Comparison of ENCODE assay signal across 1 cellular context in the genomic region with DNA sequence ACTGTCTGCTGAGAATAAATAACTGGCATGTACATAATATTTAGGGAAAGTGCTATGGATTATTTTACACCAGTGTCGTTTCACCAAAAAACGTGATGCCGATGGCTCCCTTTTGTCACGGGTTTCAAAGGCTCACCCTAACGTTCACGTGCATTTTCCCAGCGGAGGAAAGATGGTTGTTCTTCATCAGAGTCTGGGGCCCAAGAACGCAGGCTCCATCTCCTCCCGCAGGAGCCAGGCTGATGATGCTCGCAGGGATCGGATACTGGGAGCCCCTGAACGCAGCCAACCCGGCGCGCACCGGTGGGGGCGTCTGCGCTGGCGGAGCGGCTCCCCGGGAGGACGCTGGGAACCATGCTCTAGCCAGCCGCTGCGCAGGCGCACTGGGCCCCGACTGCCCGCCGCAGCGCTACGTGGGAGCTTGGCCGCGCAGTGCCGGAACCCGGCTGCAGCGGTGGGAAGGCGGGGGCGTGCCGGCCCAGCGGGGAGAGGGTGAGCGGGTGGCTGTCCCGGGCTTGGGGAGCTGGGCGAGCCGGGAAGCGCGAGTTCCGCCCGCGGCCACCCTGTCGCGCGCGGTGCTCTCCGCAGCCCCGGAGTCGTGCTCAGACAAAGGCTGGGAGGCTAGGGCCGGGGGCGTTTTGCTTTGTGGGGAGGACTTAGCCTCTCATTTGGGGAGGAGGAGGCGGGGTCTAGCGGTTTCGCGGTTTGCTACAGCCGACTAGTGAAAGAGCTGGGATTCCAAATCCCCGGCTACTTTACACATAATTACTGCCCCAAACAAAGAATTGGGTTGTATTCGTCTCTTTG.
TF ChIP-seq lines count a peak whose summit lies in the region.

Gene ZFP69B (plus strand): TSS at position 793 of the 807 bp plus-strand sequence. CDS start 486 bp downstream, outside the sequence.

TF ChIP-seq in HepG2, 621 proteins besides CTCF, POLR2A, EP300 and RAD21 (continued from another document and continues in another):
- peak; percentile 42; the same call in 1 of the 2 replicates for TF ChIP-seq PRDM15 (CRISPR knock-in tag; IDR thresholded peaks at IDR 0.05)
- TF ChIP-seq ZNF547 (CRISPR knock-in tag; IDR thresholded peaks at IDR 0.05): peak; percentile 61; the same call in 1 of the 2 replicates
- TF ChIP-seq NFE2L1 (CRISPR knock-in tag; IDR thresholded peaks at IDR 0.05; ENCODE audit: borderline replicate concordance): no peak
- peak; percentile 82; the same call in 1 of the 2 replicates for TF ChIP-seq DNMT1 (CRISPR knock-in tag; IDR thresholded peaks at IDR 0.05)
- 0 out of 2 replicates have a peak, but pooled peaks have one; percentile 27 for TF ChIP-seq ZNF318 (CRISPR knock-in tag; IDR thresholded peaks at IDR 0.05)
- no peak for TF ChIP-seq ZNF256 (CRISPR knock-in tag; conservative IDR thresholded peaks at IDR 0.05)
- TF ChIP-seq ATF7-NPFF (CRISPR knock-in tag; IDR thresholded peaks at IDR 0.05; ENCODE audit: low read depth): peak; percentile 77
- TF ChIP-seq, protein P1, sequence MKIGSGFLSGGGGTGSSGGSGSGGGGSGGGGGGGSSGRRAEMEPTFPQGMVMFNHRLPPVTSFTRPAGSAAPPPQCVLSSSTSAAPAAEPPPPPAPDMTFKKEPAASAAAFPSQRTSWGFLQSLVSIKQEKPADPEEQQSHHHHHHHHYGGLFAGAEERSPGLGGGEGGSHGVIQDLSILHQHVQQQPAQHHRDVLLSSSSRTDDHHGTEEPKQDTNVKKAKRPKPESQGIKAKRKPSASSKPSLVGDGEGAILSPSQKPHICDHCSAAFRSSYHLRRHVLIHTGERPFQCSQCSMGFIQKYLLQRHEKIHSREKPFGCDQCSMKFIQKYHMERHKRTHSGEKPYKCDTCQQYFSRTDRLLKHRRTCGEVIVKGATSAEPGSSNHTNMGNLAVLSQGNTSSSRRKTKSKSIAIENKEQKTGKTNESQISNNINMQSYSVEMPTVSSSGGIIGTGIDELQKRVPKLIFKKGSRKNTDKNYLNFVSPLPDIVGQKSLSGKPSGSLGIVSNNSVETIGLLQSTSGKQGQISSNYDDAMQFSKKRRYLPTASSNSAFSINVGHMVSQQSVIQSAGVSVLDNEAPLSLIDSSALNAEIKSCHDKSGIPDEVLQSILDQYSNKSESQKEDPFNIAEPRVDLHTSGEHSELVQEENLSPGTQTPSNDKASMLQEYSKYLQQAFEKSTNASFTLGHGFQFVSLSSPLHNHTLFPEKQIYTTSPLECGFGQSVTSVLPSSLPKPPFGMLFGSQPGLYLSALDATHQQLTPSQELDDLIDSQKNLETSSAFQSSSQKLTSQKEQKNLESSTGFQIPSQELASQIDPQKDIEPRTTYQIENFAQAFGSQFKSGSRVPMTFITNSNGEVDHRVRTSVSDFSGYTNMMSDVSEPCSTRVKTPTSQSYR (CRISPR knock-in tag; IDR thresholded peaks at IDR 0.05; ENCODE audit: borderline replicate concordance): peak; percentile 25; the same call in 1 of the 2 replicates
- TF ChIP-seq ZNF580 (CRISPR knock-in tag; IDR thresholded peaks at IDR 0.05; ENCODE audit: borderline replicate concordance, low read depth): peak; percentile 55; the same call in 1 of the 2 replicates
- peak; percentile 81; the same call in 1 of the 2 replicates for TF ChIP-seq ZNF275 (CRISPR knock-in tag; IDR thresholded peaks at IDR 0.05; ENCODE audit: borderline replicate concordance)
- TF ChIP-seq U2AF2 (IDR thresholded peaks at IDR 0.05; ENCODE audit: low read depth, low read length): no peak
- TF ChIP-seq PTBP1 (IDR thresholded peaks at IDR 0.05; ENCODE audit: low read depth, low read length, poor library complexity, severe bottlenecking): no peak
- TF ChIP-seq ZNF607 (CRISPR knock-in tag; IDR thresholded peaks at IDR 0.05; ENCODE audit: borderline replicate concordance): peak; percentile 72; the same call in 1 of the 2 replicates
- TF ChIP-seq, protein P2, sequence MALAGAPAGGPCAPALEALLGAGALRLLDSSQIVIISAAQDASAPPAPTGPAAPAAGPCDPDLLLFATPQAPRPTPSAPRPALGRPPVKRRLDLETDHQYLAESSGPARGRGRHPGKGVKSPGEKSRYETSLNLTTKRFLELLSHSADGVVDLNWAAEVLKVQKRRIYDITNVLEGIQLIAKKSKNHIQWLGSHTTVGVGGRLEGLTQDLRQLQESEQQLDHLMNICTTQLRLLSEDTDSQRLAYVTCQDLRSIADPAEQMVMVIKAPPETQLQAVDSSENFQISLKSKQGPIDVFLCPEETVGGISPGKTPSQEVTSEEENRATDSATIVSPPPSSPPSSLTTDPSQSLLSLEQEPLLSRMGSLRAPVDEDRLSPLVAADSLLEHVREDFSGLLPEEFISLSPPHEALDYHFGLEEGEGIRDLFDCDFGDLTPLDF (CRISPR knock-in tag; IDR thresholded peaks at IDR 0.05): peak; percentile 60; the same call in 1 of the 2 replicates
- no peak for TF ChIP-seq CC2D1A (CRISPR knock-in tag; IDR thresholded peaks at IDR 0.05)
- no peak for TF ChIP-seq BHLHE40 (IDR thresholded peaks at IDR 0.05; ENCODE audit: low read length)
- no peak for TF ChIP-seq MAF1 (CRISPR knock-in tag; IDR thresholded peaks at IDR 0.05; ENCODE audit: borderline replicate concordance)
- TF ChIP-seq CBX2 (IDR thresholded peaks at IDR 0.05; ENCODE audit: low read depth, low read length): no peak
- TF ChIP-seq CBX2 (CRISPR knock-in tag; IDR thresholded peaks at IDR 0.05; ENCODE audit: low read depth): no peak
- TF ChIP-seq ZNF646 (CRISPR knock-in tag; IDR thresholded peaks at IDR 0.05): no peak
- no peak for TF ChIP-seq SNAPC5 (CRISPR knock-in tag; IDR thresholded peaks at IDR 0.05; ENCODE audit: borderline replicate concordance)
